Comparison of ENCODE assay signal across 1 cellular context in the genomic region with DNA sequence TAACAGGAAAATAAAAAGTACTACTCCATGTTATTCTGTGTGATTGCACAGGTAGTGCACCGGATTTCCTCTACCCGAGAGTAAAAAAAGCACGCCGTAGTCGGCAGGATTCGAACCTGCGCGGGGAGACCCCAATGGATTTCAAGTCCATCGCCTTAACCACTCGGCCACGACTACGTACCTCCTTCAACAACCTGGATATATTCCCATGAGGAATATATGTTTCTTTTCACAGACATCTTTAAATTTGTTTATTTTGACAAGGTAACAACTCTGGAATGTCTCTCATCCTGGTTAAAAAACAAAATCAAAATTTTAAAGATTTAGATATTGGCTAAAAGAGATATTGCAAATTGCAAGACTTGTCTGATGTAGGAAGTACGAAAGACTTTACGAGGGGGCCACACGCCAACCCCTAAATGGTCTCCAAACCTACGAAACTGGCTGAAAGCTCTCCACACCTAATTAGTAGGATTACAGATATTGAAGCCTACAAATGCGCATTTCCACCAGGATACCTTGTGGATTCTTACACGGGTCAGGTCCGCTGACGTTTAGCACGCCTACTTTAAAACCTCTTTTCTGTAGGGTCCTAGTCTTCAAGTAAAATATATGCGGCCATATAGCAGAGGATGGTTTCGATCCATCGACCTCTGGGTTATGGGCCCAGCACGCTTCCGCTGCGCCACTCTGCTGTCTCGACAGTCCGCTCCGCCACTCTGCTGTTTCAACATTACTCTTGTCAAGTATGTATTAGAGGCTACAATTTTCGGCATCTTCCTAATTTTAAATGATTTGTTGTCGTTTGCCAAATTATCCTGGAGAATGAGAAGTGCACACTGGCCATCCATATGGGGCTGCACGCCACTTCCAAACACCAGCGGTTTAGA.
TF ChIP-seq lines count a peak whose summit lies in the region.

No MANE protein-coding gene starts in this region.

TF ChIP-seq in GM12878, 131 proteins besides CTCF, POLR2A, EP300 and RAD21 (continued from another document and continues in another):
- no peak for TF ChIP-seq E4F1 (IDR thresholded peaks at IDR 0.05; ENCODE audit: borderline replicate concordance, partially characterized antibody)
- TF ChIP-seq CBX5 (IDR thresholded peaks at IDR 0.05; ENCODE audit: low read depth): 0 out of 2 replicates have a peak, but pooled peaks have one; percentile 48
- TF ChIP-seq TCF12 (IDR thresholded peaks at IDR 0.05; ENCODE audit: low read depth, low read length): no peak
- TF ChIP-seq ASH2L (IDR thresholded peaks at IDR 0.05; ENCODE audit: borderline replicate concordance, low read depth): no peak; the same call in 1 of the 2 replicates
- TF ChIP-seq EED (IDR thresholded peaks at IDR 0.05; ENCODE audit: low read depth): peak; percentile 63
- no peak for TF ChIP-seq CHD4 (IDR thresholded peaks at IDR 0.05)
- TF ChIP-seq EGR1 (IDR thresholded peaks at IDR 0.05; ENCODE audit: borderline replicate concordance in 1 of 2, low read depth in 2 of 2, low read length in 2 of 2): no peak; a peak in 1 of 3 replicates
- TF ChIP-seq MYC (IDR thresholded peaks at IDR 0.05; ENCODE audit: insufficient read depth, insufficient read length, insufficient replicate concordance, low read length, severe bottlenecking): no peak
- TF ChIP-seq RELA (IDR thresholded peaks at IDR 0.05; ENCODE audit: borderline replicate concordance, partially characterized antibody): peak; percentile 80
- TF ChIP-seq NBN (IDR thresholded peaks at IDR 0.05): peak; percentile 74
- TF ChIP-seq, protein P1, sequence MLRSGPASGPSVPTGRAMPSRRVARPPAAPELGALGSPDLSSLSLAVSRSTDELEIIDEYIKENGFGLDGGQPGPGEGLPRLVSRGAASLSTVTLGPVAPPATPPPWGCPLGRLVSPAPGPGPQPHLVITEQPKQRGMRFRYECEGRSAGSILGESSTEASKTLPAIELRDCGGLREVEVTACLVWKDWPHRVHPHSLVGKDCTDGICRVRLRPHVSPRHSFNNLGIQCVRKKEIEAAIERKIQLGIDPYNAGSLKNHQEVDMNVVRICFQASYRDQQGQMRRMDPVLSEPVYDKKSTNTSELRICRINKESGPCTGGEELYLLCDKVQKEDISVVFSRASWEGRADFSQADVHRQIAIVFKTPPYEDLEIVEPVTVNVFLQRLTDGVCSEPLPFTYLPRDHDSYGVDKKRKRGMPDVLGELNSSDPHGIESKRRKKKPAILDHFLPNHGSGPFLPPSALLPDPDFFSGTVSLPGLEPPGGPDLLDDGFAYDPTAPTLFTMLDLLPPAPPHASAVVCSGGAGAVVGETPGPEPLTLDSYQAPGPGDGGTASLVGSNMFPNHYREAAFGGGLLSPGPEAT (IDR thresholded peaks at IDR 0.05; ENCODE audit: low read depth): peak; percentile 56; the same call in 1 of the 2 replicates
- TF ChIP-seq ESRRA (IDR thresholded peaks at IDR 0.05; ENCODE audit: low read length): no peak
- TF ChIP-seq ATF3 (IDR thresholded peaks at IDR 0.05; ENCODE audit: borderline replicate concordance, extremely low read depth, low read depth, low read length): no peak
- TF ChIP-seq ATF7 (IDR thresholded peaks at IDR 0.05; ENCODE audit: low read depth): no peak
- TF ChIP-seq E2F8 (IDR thresholded peaks at IDR 0.05; ENCODE audit: low read depth, partially characterized antibody): no peak
- TF ChIP-seq BCL11A (IDR thresholded peaks at IDR 0.05; ENCODE audit: low read depth, low read length): no peak
- peak; percentile 57 for TF ChIP-seq DPF2 (IDR thresholded peaks at IDR 0.05)
- no peak for TF ChIP-seq EZH2 (IDR thresholded peaks at IDR 0.05; ENCODE audit: borderline replicate concordance, control insufficient read depth, low read depth, low read length)
- TF ChIP-seq, protein P2, sequence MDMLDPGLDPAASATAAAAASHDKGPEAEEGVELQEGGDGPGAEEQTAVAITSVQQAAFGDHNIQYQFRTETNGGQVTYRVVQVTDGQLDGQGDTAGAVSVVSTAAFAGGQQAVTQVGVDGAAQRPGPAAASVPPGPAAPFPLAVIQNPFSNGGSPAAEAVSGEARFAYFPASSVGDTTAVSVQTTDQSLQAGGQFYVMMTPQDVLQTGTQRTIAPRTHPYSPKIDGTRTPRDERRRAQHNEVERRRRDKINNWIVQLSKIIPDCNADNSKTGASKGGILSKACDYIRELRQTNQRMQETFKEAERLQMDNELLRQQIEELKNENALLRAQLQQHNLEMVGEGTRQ (IDR thresholded peaks at IDR 0.05; ENCODE audit: borderline replicate concordance, low read depth, low read length): no peak
- no peak for TF ChIP-seq NFXL1 (IDR thresholded peaks at IDR 0.05; ENCODE audit: borderline replicate concordance)
- TF ChIP-seq, protein P3, sequence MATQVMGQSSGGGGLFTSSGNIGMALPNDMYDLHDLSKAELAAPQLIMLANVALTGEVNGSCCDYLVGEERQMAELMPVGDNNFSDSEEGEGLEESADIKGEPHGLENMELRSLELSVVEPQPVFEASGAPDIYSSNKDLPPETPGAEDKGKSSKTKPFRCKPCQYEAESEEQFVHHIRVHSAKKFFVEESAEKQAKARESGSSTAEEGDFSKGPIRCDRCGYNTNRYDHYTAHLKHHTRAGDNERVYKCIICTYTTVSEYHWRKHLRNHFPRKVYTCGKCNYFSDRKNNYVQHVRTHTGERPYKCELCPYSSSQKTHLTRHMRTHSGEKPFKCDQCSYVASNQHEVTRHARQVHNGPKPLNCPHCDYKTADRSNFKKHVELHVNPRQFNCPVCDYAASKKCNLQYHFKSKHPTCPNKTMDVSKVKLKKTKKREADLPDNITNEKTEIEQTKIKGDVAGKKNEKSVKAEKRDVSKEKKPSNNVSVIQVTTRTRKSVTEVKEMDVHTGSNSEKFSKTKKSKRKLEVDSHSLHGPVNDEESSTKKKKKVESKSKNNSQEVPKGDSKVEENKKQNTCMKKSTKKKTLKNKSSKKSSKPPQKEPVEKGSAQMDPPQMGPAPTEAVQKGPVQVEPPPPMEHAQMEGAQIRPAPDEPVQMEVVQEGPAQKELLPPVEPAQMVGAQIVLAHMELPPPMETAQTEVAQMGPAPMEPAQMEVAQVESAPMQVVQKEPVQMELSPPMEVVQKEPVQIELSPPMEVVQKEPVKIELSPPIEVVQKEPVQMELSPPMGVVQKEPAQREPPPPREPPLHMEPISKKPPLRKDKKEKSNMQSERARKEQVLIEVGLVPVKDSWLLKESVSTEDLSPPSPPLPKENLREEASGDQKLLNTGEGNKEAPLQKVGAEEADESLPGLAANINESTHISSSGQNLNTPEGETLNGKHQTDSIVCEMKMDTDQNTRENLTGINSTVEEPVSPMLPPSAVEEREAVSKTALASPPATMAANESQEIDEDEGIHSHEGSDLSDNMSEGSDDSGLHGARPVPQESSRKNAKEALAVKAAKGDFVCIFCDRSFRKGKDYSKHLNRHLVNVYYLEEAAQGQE (IDR thresholded peaks at IDR 0.05; ENCODE audit: low read depth, low read length): no peak
- TF ChIP-seq GATAD2B (conservative IDR thresholded peaks at IDR 0.05; ENCODE audit: low read depth): peak; percentile 62; the same call in 1 of the 2 replicates
- TF ChIP-seq, protein P4, sequence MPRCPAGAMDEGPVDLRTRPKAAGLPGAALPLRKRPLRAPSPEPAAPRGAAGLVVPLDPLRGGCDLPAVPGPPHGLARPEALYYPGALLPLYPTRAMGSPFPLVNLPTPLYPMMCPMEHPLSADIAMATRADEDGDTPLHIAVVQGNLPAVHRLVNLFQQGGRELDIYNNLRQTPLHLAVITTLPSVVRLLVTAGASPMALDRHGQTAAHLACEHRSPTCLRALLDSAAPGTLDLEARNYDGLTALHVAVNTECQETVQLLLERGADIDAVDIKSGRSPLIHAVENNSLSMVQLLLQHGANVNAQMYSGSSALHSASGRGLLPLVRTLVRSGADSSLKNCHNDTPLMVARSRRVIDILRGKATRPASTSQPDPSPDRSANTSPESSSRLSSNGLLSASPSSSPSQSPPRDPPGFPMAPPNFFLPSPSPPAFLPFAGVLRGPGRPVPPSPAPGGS (IDR thresholded peaks at IDR 0.05; ENCODE audit: borderline replicate concordance, insufficient read depth, low read depth, low read length, poor library complexity, severe bottlenecking): no peak
- peak; percentile 89 for TF ChIP-seq KLF5 (IDR thresholded peaks at IDR 0.05; ENCODE audit: partially characterized antibody)
- peak; percentile 33; the same call in 1 of the 2 replicates for TF ChIP-seq TAF1 (IDR thresholded peaks at IDR 0.05; ENCODE audit: borderline replicate concordance, low read depth, low read length)
- TF ChIP-seq JUNB (IDR thresholded peaks at IDR 0.05): no peak
- TF ChIP-seq POLR2AphosphoS5 (IDR thresholded peaks at IDR 0.05; ENCODE audit: low read length): no peak
- 0 out of 2 replicates have a peak, but pooled peaks have one; percentile 36 for TF ChIP-seq SMAD5 (IDR thresholded peaks at IDR 0.05; ENCODE audit: low read depth)
- TF ChIP-seq, protein P5, sequence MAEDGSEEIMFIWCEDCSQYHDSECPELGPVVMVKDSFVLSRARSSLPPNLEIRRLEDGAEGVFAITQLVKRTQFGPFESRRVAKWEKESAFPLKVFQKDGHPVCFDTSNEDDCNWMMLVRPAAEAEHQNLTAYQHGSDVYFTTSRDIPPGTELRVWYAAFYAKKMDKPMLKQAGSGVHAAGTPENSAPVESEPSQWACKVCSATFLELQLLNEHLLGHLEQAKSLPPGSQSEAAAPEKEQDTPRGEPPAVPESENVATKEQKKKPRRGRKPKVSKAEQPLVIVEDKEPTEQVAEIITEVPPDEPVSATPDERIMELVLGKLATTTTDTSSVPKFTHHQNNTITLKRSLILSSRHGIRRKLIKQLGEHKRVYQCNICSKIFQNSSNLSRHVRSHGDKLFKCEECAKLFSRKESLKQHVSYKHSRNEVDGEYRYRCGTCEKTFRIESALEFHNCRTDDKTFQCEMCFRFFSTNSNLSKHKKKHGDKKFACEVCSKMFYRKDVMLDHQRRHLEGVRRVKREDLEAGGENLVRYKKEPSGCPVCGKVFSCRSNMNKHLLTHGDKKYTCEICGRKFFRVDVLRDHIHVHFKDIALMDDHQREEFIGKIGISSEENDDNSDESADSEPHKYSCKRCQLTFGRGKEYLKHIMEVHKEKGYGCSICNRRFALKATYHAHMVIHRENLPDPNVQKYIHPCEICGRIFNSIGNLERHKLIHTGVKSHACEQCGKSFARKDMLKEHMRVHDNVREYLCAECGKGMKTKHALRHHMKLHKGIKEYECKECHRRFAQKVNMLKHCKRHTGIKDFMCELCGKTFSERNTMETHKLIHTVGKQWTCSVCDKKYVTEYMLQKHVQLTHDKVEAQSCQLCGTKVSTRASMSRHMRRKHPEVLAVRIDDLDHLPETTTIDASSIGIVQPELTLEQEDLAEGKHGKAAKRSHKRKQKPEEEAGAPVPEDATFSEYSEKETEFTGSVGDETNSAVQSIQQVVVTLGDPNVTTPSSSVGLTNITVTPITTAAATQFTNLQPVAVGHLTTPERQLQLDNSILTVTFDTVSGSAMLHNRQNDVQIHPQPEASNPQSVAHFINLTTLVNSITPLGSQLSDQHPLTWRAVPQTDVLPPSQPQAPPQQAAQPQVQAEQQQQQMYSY (CRISPR knock-in tag; IDR thresholded peaks at IDR 0.05): no peak
- no peak; a peak in 1 of 4 replicates for TF ChIP-seq BHLHE40 (IDR thresholded peaks at IDR 0.05; ENCODE audit: borderline replicate concordance in 1 of 2, low read depth in 2 of 2, low read length in 1 of 2)
- TF ChIP-seq NRF1 (conservative IDR thresholded peaks at IDR 0.05; ENCODE audit: low read depth, low read length): no peak
- no peak for TF ChIP-seq MTA2 (IDR thresholded peaks at IDR 0.05; ENCODE audit: low read depth)
- TF ChIP-seq NR2F1 (conservative IDR thresholded peaks at IDR 0.05): 0 out of 2 replicates have a peak, but pooled peaks have one; percentile 49
- peak; percentile 35 for TF ChIP-seq NFIC (IDR thresholded peaks at IDR 0.05; ENCODE audit: low read depth, low read length)
- peak; percentile 56; the same call in 1 of the 2 replicates for TF ChIP-seq RB1 (IDR thresholded peaks at IDR 0.05; ENCODE audit: borderline replicate concordance)
- peak; percentile 91 for TF ChIP-seq SMARCA5 (IDR thresholded peaks at IDR 0.05)
- no peak for TF ChIP-seq NFYA (IDR thresholded peaks at IDR 0.05; ENCODE audit: borderline replicate concordance, low read depth, low read length)
- no peak for TF ChIP-seq STAT3 (IDR thresholded peaks at IDR 0.05; ENCODE audit: low read depth, low read length)
